ENCODE assay signal across 14 cellular contexts in the genomic region with DNA sequence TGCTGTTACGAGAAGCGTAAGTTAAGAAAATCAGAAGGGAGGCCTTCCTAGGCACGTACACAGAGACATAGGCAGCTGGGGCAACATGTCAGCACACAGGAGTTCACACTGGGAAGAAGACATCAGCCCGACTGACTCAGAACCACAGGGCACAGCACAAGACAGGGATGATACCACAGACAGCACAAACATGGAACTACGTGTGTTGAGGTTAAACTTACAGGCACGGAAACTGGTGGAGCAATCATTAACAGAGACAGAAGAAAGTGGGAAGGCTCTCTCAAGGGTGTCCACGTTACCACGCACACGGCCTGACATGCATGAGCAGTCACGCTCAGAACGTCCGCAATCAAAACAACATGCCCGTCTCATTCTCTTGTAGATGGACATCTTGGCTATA.
DNase-seq lines count a peak whose midpoint lies in the region; ATAC-seq, FAIRE-seq and TF ChIP-seq lines count a peak whose summit lies in the region.
"Had no signal": no experiment of that assay in that cellular context is flagged by ENCODE, and none has a peak within 500 bp of the region (broad histone marks: within the 10 kb centered on the region; RNA-seq: fewer than 3 reads in every experiment).

No MANE protein-coding gene starts in this region.

- ATAC-seq in GM21723 (IDR thresholded peaks at IDR 0.05; ENCODE audit: unreplicated experiment), result no peak

- H3K36me3 ChIP-seq in kidney epithelial cell (ENCODE audit: control insufficient read depth, insufficient read depth, low read length), result no peaks in the 10 kb centered on the region

- DNase-seq in RCC 7860 (ENCODE audit: low spot score), result peak; percentile 69
- peak; percentile 53 for DNase-seq in kidney epithelial cell (ENCODE audit: low read depth)
- peak; percentile 92 for DNase-seq in renal cortical epithelial cell (ENCODE audit: low read depth)
- DNase-seq in NCI-H187 treated with DMSO at 0.1 percent for 48 hours (lab: John Stamatoyannopoulos, UW), result no peak
- DNase-seq in middle frontal gyrus (ENCODE audit: extremely low spot score, low spot score), result no peak
- DNase-seq: Caco-2; CD8-positive, alpha-beta memory T cell; DND-41; GDM1; HCEC 1CT; HFFc6; IMR-90 had no signal

- H3K4me3 ChIP-seq in kidney epithelial cell (ENCODE audit: low read depth, low read length), result no peak overlapping the region

- FAIRE-seq in RCC 7860 (lab: Jason Lieb, UNC), result peak; percentile 52
- FAIRE-seq: GM12892 had no signal

- no peak for TF ChIP-seq CTCF in kidney epithelial cell (IDR thresholded peaks at IDR 0.05; ENCODE audit: insufficient read depth, low read length, poor library complexity, severe bottlenecking)

- H3K27me3 ChIP-seq in kidney epithelial cell (ENCODE audit: control insufficient read depth, insufficient read depth, low read length), result no peaks in the 10 kb centered on the region

Comparison
In these comparisons a context has a peak if more than half of its experiments do, and no peak if none do; other contexts are left out.
1. DNase-seq: peak in RCC 7860 (single experiment), kidney epithelial cell (single experiment) and renal cortical epithelial cell (single experiment); none in NCI-H187 treated with DMSO at 0.1 percent for 48 hours (single experiment) and middle frontal gyrus (single experiment).